ENCODE assay signal across 17 cellular contexts in the genomic region with DNA sequence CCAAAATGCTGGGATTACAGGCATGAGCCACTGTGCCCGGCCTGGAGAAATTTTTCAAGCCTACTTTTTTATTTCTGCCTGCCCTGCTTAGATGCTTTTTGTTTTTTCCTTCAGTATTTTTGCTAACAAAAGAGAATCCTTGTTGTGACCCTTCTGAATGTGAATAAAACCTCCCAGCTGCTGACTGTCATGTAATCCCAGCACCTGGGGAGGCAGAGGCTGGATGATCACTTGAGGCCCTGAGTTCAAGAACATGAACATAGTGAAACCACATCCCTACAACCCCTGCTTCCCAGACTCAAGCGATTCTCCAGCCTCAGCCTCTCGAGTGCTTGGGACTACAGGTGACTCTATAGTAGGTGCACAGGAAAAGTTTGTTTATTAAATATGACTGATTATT.
DNase-seq lines count a peak whose midpoint lies in the region; ATAC-seq, FAIRE-seq and TF ChIP-seq lines count a peak whose summit lies in the region.
"Had no signal": no experiment of that assay in that cellular context is flagged by ENCODE, and none has a peak within 500 bp of the region (broad histone marks: within the 10 kb centered on the region; RNA-seq: fewer than 3 reads in every experiment).

No MANE protein-coding gene starts in this region.

- no peak overlapping the region for H4K5ac ChIP-seq in H9 (ENCODE audit: insufficient read length, low read depth, low read length)

- H3K4me1 ChIP-seq in H9 (ENCODE audit: insufficient read depth, low read length) (peaks cover 8% of the 10 kb centered on the region; the same call in 1 of the 2 replicates), OCI-LY1 (ENCODE audit: insufficient read depth, low read length, severe bottlenecking) (peaks cover 82% of the 10 kb centered on the region), endodermal cell (ENCODE audit: control insufficient read depth, insufficient read depth, low read length) (peaks cover 7% of the 10 kb centered on the region), mammary epithelial cell (ENCODE audit: insufficient read depth, low read length) (no peaks in the 10 kb centered on the region)
- H3K4me1 ChIP-seq: BLaER1 had no signal

- H3K9ac ChIP-seq in H9 (ENCODE audit: extremely low read depth, insufficient read length, low read length) = no peak overlapping the region
- peak overlapping the region; percentile 8 for H3K9ac ChIP-seq in OCI-LY1 (ENCODE audit: low read length)
- H3K9ac ChIP-seq in endodermal cell (ENCODE audit: extremely low read depth, low read length, poor library complexity, severe bottlenecking) = no peak overlapping the region
- no peak overlapping the region for H3K9ac ChIP-seq in mammary epithelial cell (ENCODE audit: insufficient read depth, low read length)
- H3K9ac ChIP-seq: BLaER1 had no signal

- H3K23ac ChIP-seq in H9 (ENCODE audit: insufficient read length, low read depth, low read length) = no peak overlapping the region

- TF ChIP-seq CTCF in H9 (conservative IDR thresholded peaks at IDR 0.05) (no peak), OCI-LY1 (IDR thresholded peaks at IDR 0.05; ENCODE audit: low read length) (no peak), endodermal cell (conservative IDR thresholded peaks at IDR 0.05) (no peak), neural crest cell (conservative IDR thresholded peaks at IDR 0.05) (no peak), mammary epithelial cell (conservative IDR thresholded peaks at IDR 0.05 in 1 of 2, IDR thresholded peaks at IDR 0.05 in 1 of 2; ENCODE audit: extremely low read depth in 1 of 2, insufficient read depth in 1 of 2, low read depth in 1 of 2, low read length in 2 of 2) (no peak)

- CTCF ChIA-PET in mammary epithelial cell (lab: Charles Lee; ENCODE audit: low non-redundant PET) = no interaction called here

- no peak overlapping the region for H2BK120ac ChIP-seq in H9 (ENCODE audit: low read depth, low read length, poor library complexity, severe bottlenecking)

- H3K4me1 Mint-ChIP-seq in H9 = peaks cover 35 to 41% of the 10 kb centered on the region in 2 experiments
- peaks cover 23% of the 10 kb centered on the region for H3K4me1 Mint-ChIP-seq in endodermal cell
- H3K4me1 Mint-ChIP-seq in neural crest cell = peaks cover 46% of the 10 kb centered on the region
- H3K4me1 Mint-ChIP-seq: CD14-positive monocyte; CD4-positive, alpha-beta memory T cell had no signal

- no peak overlapping the region for H3K4me3 Mint-ChIP-seq in H9
- H3K4me3 Mint-ChIP-seq in endodermal cell = no peak overlapping the region
- H3K4me3 Mint-ChIP-seq in neural crest cell = peak overlapping the region; percentile 10
- H3K4me3 Mint-ChIP-seq: CD14-positive monocyte; CD4-positive, alpha-beta memory T cell had no signal

- H3K27me3 ChIP-seq in H9 (ENCODE audit: insufficient read depth, low read length) (no peaks in the 10 kb centered on the region), OCI-LY1 (ENCODE audit: insufficient read depth, low read length) (no peaks in the 10 kb centered on the region), endodermal cell (ENCODE audit: control insufficient read depth, insufficient read depth, low read length, poor library complexity, severe bottlenecking) (no peaks in the 10 kb centered on the region), mammary epithelial cell (ENCODE audit: insufficient read depth, low read length) (no peaks in the 10 kb centered on the region)
- H3K27me3 ChIP-seq: BLaER1 had no signal

- in situ Hi-C loops in mammary epithelial cell (cut with MboI; ENCODE audit: low sequenced_read_pairs in 2 of 2) = loop anchor here in 1 of 2 donors (10.0 kb wide), 1 partner anchor 88 kb away; no protein-coding TSS in a partner anchor

- H4K8ac ChIP-seq in H9 (replicated peaks; ENCODE audit: insufficient read length, low read depth, low read length) = no peak overlapping the region

- WGBS in H9 (ENCODE audit: extremely low coverage, insufficient read length, low lambda C conversion rate) = no CpG with 5 or more reads among the region's 3 CpGs
- WGBS in endodermal cell (ENCODE audit: insufficient coverage in 1 of 2, insufficient read length in 1 of 2), 2 experiments = 60 to 73% methylated on average over 1 to 3 of the region's 3 CpGs
- 82% methylated on average over 3 of the region's 3 CpGs for WGBS in mammary epithelial cell (ENCODE audit: low coverage, missing lambda C conversion rate)

- dilution Hi-C loops in mammary epithelial cell (cut with HindIII; ENCODE audit: low sequenced_read_pairs) = no loop called here

- no peak overlapping the region for H2AK5ac ChIP-seq in H9 (ENCODE audit: insufficient read length, low read length)

- H3F3A ChIP-seq in OCI-LY1 (ENCODE audit: insufficient read depth, low read length) = peaks cover 11% of the 10 kb centered on the region; the same call in 1 of the 2 replicates

- no peaks in the 10 kb centered on the region for H3K36me3 ChIP-seq in OCI-LY1 (ENCODE audit: insufficient read depth, low read length)
- no peaks in the 10 kb centered on the region for H3K36me3 ChIP-seq in endodermal cell (ENCODE audit: control insufficient read depth, insufficient read depth, low read length)
- H3K36me3 ChIP-seq in mammary epithelial cell (ENCODE audit: insufficient read depth, low read length) = no peaks in the 10 kb centered on the region
- H3K36me3 ChIP-seq: BLaER1, HAP-1 had no signal

- H3K9me3 Mint-ChIP-seq in H9 (no peaks in the 10 kb centered on the region), endodermal cell (no peaks in the 10 kb centered on the region), neural crest cell (no peaks in the 10 kb centered on the region)

- H4K20me1 ChIP-seq in H9 (ENCODE audit: control insufficient read depth, insufficient read depth, insufficient read length) (no peaks in the 10 kb centered on the region), OCI-LY1 (ENCODE audit: insufficient read depth, low read length) (no peaks in the 10 kb centered on the region), mammary epithelial cell (ENCODE audit: insufficient read depth, low read length) (no peaks in the 10 kb centered on the region)
- H4K20me1 ChIP-seq: BLaER1 had no signal

- H3K27me3 Mint-ChIP-seq in H9 (ENCODE audit: low read depth) = no peaks in the 10 kb centered on the region
- no peaks in the 10 kb centered on the region for H3K27me3 Mint-ChIP-seq in endodermal cell (ENCODE audit: insufficient read depth)
- H3K27me3 Mint-ChIP-seq in neural crest cell (ENCODE audit: low read depth) = no peaks in the 10 kb centered on the region
- H3K27me3 Mint-ChIP-seq: CD4-positive, alpha-beta memory T cell had no signal

- H3K27ac Mint-ChIP-seq in H9 (peak overlapping the region; percentile 27 to 95 (median 89)), endodermal cell (peak overlapping the region; percentile 59), neural crest cell (ENCODE audit: unreplicated experiment) (peak overlapping the region; percentile 87)
- H3K27ac Mint-ChIP-seq: CD14-positive monocyte; CD4-positive, alpha-beta memory T cell had no signal

- no peak overlapping the region for H3K56ac ChIP-seq in H9 (ENCODE audit: insufficient read length, low read depth, low read length)

- FAIRE-seq in RCC 7860 (lab: Jason Lieb, UNC) = no peak

- H4K91ac ChIP-seq in H9 (ENCODE audit: insufficient read length, low read depth, low read length) = no peak overlapping the region

- ATAC-seq in GM19455 (IDR thresholded peaks at IDR 0.05; ENCODE audit: unreplicated experiment) = no peak
- no peak for ATAC-seq in GM18868 (IDR thresholded peaks at IDR 0.05; ENCODE audit: unreplicated experiment)

- H3K27ac ChIP-seq in H9 (ENCODE audit: insufficient read length, low read depth, low read length) (no peak overlapping the region), OCI-LY1 (ENCODE audit: low read depth, low read length, poor library complexity, severe bottlenecking) (peak overlapping the region; percentile 85), endodermal cell (ENCODE audit: low read depth, low read length) (no peak overlapping the region), mammary epithelial cell (ENCODE audit: insufficient read depth, low read depth, low read length) (no peak overlapping the region)
- H3K27ac ChIP-seq: BLaER1 had no signal

- no TSS peak for BruUV-seq in mammary epithelial cell (replicated peaks; lab: Mats Ljungman, UMichigan)

- H3T11ph ChIP-seq in H9 (ENCODE audit: low read length) = no peak overlapping the region

- H3K4me3 ChIP-seq in OCI-LY1 (ENCODE audit: low read depth, low read length, poor library complexity, severe bottlenecking) = no peak overlapping the region
- no peak overlapping the region for H3K4me3 ChIP-seq in endodermal cell (ENCODE audit: low read length)
- no peak overlapping the region for H3K4me3 ChIP-seq in mammary epithelial cell (replicated peaks in 1 of 3; ENCODE audit: insufficient read depth in 1 of 3, low read depth in 2 of 3, low read length in 3 of 3)
- H3K4me3 ChIP-seq: BLaER1, HAP-1 had no signal

- no peaks in the 10 kb centered on the region for H3K23me2 ChIP-seq in H9 (ENCODE audit: insufficient read length, low read depth, low read length, poor library complexity, severe bottlenecking)

- no peak overlapping the region for H2BK15ac ChIP-seq in H9 (ENCODE audit: low read depth, low read length)

- H3K79me2 ChIP-seq in H9 (ENCODE audit: insufficient read depth, low read length) (no peaks in the 10 kb centered on the region), OCI-LY1 (ENCODE audit: insufficient read depth, low read length) (no peaks in the 10 kb centered on the region), mammary epithelial cell (ENCODE audit: insufficient read depth, low read length) (no peaks in the 10 kb centered on the region)

- DNase-seq in H9 (peak; percentile 41), endodermal cell (no peak), neural crest cell (ENCODE audit: low read depth, low spot score) (no peak), RCC 7860 (ENCODE audit: low spot score) (no peak), mammary epithelial cell (no peak)
- DNase-seq: 8988T; CD4-positive, alpha-beta memory T cell; DMS153; DMS79; GDM1; GOT3 had no signal

- no peaks in the 10 kb centered on the region for H3K79me1 ChIP-seq in H9 (ENCODE audit: insufficient read depth, low read depth, low read length, poor library complexity, severe bottlenecking)

- no peak overlapping the region for H2AFZ ChIP-seq in H9 (ENCODE audit: low read length)
- H2AFZ ChIP-seq in OCI-LY1 (ENCODE audit: low read length) = no peak overlapping the region
- no peak overlapping the region for H2AFZ ChIP-seq in mammary epithelial cell (ENCODE audit: low read depth, low read length)

- no peak overlapping the region for H3K18ac ChIP-seq in H9 (ENCODE audit: insufficient read length, low read depth, low read length)

- H3K36me3 Mint-ChIP-seq in H9 (ENCODE audit: insufficient read depth in 1 of 3, low read depth in 3 of 3) (no peaks in the 10 kb centered on the region), endodermal cell (ENCODE audit: low read depth) (no peaks in the 10 kb centered on the region), neural crest cell (ENCODE audit: low read depth) (no peaks in the 10 kb centered on the region)
- H3K36me3 Mint-ChIP-seq: CD14-positive monocyte; CD4-positive, alpha-beta memory T cell had no signal

- H3K9me3 ChIP-seq in H9 (ENCODE audit: control insufficient read depth, low read depth, low read length) (no peaks in the 10 kb centered on the region), OCI-LY1 (ENCODE audit: low read length) (no peaks in the 10 kb centered on the region), endodermal cell (ENCODE audit: control insufficient read depth, low read length) (no peaks in the 10 kb centered on the region), mammary epithelial cell (replicated peaks; ENCODE audit: insufficient read depth, low read length) (no peaks in the 10 kb centered on the region)
- H3K9me3 ChIP-seq: BLaER1, HAP-1 had no signal

- H2BK20ac ChIP-seq in H9 (ENCODE audit: low read depth, low read length, poor library complexity, severe bottlenecking) = no peak overlapping the region

- H2BK12ac ChIP-seq in H9 (ENCODE audit: insufficient read length, low read depth, low read length) = no peak overlapping the region

- H3K4me2 ChIP-seq in H9 (ENCODE audit: insufficient read depth, insufficient read length, low read length) (no peak overlapping the region), OCI-LY1 (ENCODE audit: low read length) (no peak overlapping the region; the same call in 1 of the 2 replicates), mammary epithelial cell (ENCODE audit: insufficient read depth, low read depth, low read length) (no peak overlapping the region)
- H3K4me2 ChIP-seq: BLaER1 had no signal

- intact Hi-C loops in mammary epithelial cell (cut with micrococcal nuclease) = no loop called here

- no peak overlapping the region for H2BK5ac ChIP-seq in H9 (ENCODE audit: insufficient read length, low read length)

- no peaks in the 10 kb centered on the region for H3K9me2 ChIP-seq in OCI-LY1 (ENCODE audit: low read depth, low read length)

- no peak overlapping the region for H3K4ac ChIP-seq in H9 (ENCODE audit: low read depth, low read length)

- no peak overlapping the region for H3K14ac ChIP-seq in H9 (ENCODE audit: insufficient read depth, low read length)
